ENCODE assay signal across 8 cellular contexts in the genomic region with DNA sequence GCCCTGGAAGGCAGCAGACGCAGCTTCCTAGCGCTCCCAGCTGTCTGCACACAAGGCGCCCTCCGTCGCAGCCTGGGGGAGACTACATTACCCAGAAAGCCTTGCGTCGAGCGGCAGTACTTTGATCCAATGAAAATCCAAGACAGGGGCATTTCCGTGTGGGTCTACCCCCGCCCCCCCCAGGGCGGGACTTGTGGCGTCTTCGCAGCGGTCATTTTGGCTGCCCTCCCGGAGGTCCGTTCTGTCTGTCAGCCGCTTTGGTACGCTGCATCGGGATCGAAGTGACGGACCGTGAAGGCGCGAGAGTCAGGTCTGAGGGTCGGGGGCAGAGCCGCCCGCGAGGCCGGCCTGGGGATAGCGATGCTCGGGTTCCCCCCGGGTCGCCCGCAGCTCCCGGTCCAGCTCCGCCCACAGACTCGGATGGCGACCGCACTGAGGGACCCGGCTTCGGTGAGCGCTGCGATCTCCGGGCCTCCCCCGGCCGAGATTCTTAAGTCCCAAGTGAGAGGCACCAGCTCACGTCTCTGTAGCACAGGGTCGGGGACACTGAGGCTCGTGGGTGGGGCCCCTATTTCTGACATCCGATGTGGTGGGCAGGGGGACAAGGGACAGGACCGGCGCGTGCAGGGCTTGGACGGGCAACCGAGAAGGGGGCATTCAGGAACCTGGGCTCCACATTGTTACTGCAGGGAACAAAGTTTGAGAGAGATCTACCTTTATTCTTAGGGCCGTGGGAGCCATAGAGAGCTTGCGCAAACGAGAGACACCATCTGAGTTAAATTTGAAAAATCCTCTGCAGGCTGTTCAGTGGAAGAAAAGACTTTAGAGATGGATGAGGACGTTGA. TPM values are rescaled to one million over a fixed set of nuclear protein-coding genes. Genes with fewer than 3 reads are reported as not detected.
A peak's percentile ranks its signal among the peaks of the same experiment; 100 is the strongest.
DNase-seq lines count a peak whose midpoint lies in the region; ATAC-seq and TF ChIP-seq lines count a peak whose summit lies in the region.

ZNF211 (plus strand) TSS at position 182 of the 845 bp plus-strand sequence; CDS start at position 361, 179 bp downstream.

- H3K27ac Mint-ChIP-seq in IgD-negative memory B cell = peak within 1 kb of the TSS; percentile 43 to 93 (median 89)

- H3K27me3 ChIP-seq in esophagus muscularis mucosa = no peaks in the 10 kb centered on the region
- no peaks in the 10 kb centered on the region for H3K27me3 ChIP-seq in muscle layer of colon (ENCODE audit: control insufficient read depth in 1 of 2, insufficient read depth in 2 of 2, low read length in 2 of 2)

- peaks cover 5 to 36% (median 15%) of the 10 kb centered on the region in 3 donors for H3K9me3 Mint-ChIP-seq in IgD-negative memory B cell
- H3K9me3 Mint-ChIP-seq in activated T-cell treated with anti-CD3 and anti-CD28 coated beads, Interleukin-2, amount 50 U/mL, for 4 hours = peaks cover 38% of the 10 kb centered on the region

- WGBS in esophagus muscularis mucosa = 3% methylated on average over 15 of the region's 59 CpGs

- TF ChIP-seq POLR2A in esophagus muscularis mucosa (IDR thresholded peaks at IDR 0.05; ENCODE audit: low read depth) = no peak

- H3K4me3 ChIP-seq in esophagus muscularis mucosa (peak within 1 kb of the TSS; percentile 65 to 92 (median 84)), muscle layer of colon (ENCODE audit: low read depth in 1 of 2, low read length in 2 of 2) (peak within 1 kb of the TSS; percentile 75 to 90)

- TF ChIP-seq EP300 in esophagus muscularis mucosa (IDR thresholded peaks at IDR 0.05) = no peak

- peaks cover 29% of the 10 kb centered on the region for H3K36me3 Mint-ChIP-seq in IgD-negative memory B cell
- peaks cover 38% of the 10 kb centered on the region for H3K36me3 Mint-ChIP-seq in activated T-cell treated with anti-CD3 and anti-CD28 coated beads, Interleukin-2, amount 50 U/mL, for 4 hours (ENCODE audit: insufficient read depth)

- intact Hi-C loops in esophagus muscularis mucosa (cut with DNase I) = loop anchor here (5.0 kb wide), 1 partner anchor 56 kb away; the partner anchor contains the start of gene ZNF416

- peak within 1 kb of the TSS; percentile 80 to 90 (median 84) for H3K27ac ChIP-seq in esophagus muscularis mucosa (replicated peaks in 1 of 4)
- peak within 1 kb of the TSS; percentile 41 for H3K27ac ChIP-seq in muscle layer of colon (ENCODE audit: low read depth, low read length)

- H3K9me3 ChIP-seq in esophagus muscularis mucosa (peaks cover 0 to 44% (median 34%) of the 10 kb centered on the region in 4 donors), muscle layer of colon (ENCODE audit: low read length) (peaks cover 25% of the 10 kb centered on the region)

- peak in 1 of 3 experiments; percentile 8 for TF ChIP-seq CTCF in esophagus muscularis mucosa (IDR thresholded peaks at IDR 0.05)

- peaks cover 19 to 48% (median 33%) of the 10 kb centered on the region in 4 donors for H3K36me3 ChIP-seq in esophagus muscularis mucosa
- peaks cover 17% of the 10 kb centered on the region for H3K36me3 ChIP-seq in muscle layer of colon (ENCODE audit: insufficient read depth, low read length)

- DNase-seq in DMS153 treated with DMSO at 0.1 percent for 48 hours (lab: John Stamatoyannopoulos, UW; ENCODE audit: unreplicated experiment) (peak; percentile 86), esophagus muscularis mucosa (ENCODE audit: extremely low spot score) (peak; percentile 98)
- peak; percentile 80 for DNase-seq in activated T-cell treated with anti-CD3 and anti-CD28 coated beads, Interleukin-2, amount 50 U/mL, for 4 hours
- DNase-seq in stimulated activated CD8-positive, alpha-beta memory T cell treated with anti-CD3 and anti-CD28 coated beads, Interleukin-7, amount 100 ng/mL, for 1 hour (ENCODE audit: low read depth in 2 of 2) = peak; percentile 71 to 73

- H3K4me1 Mint-ChIP-seq in IgD-negative memory B cell = peaks cover 11 to 21% (median 21%) of the 10 kb centered on the region in 3 donors
- peaks cover 23% of the 10 kb centered on the region for H3K4me1 Mint-ChIP-seq in activated T-cell treated with anti-CD3 and anti-CD28 coated beads, Interleukin-2, amount 50 U/mL, for 4 hours (ENCODE audit: low read depth)

- H3K4me1 ChIP-seq in esophagus muscularis mucosa (peaks cover 9 to 19% (median 13%) of the 10 kb centered on the region in 4 donors), muscle layer of colon (ENCODE audit: insufficient read depth, low read length) (peaks cover 6% of the 10 kb centered on the region)

- no peaks in the 10 kb centered on the region for H3K27me3 Mint-ChIP-seq in IgD-negative memory B cell
- no peaks in the 10 kb centered on the region for H3K27me3 Mint-ChIP-seq in activated T-cell treated with anti-CD3 and anti-CD28 coated beads, Interleukin-2, amount 50 U/mL, for 4 hours (ENCODE audit: low read depth)

- peak within 1 kb of the TSS; percentile 65 for H3K9ac ChIP-seq in muscle layer of colon (ENCODE audit: low read length)

- peak within 1 kb of the TSS; percentile 93 to 98 (median 96) for H3K4me3 Mint-ChIP-seq in IgD-negative memory B cell
- peak within 1 kb of the TSS; percentile 87 for H3K4me3 Mint-ChIP-seq in activated T-cell treated with anti-CD3 and anti-CD28 coated beads, Interleukin-2, amount 50 U/mL, for 4 hours

- ATAC-seq in GM21529 (IDR thresholded peaks at IDR 0.05; ENCODE audit: unreplicated experiment) = peak; percentile 97
- ATAC-seq in activated T-cell treated with anti-CD3 and anti-CD28 coated beads, Interleukin-2, amount 50 U/mL, for 4 hours = peak; percentile 100

TF ChIP-seq in PFSK-1, 5 proteins besides CTCF, POLR2A, EP300 and RAD21:
- TF ChIP-seq SIN3A (IDR thresholded peaks at IDR 0.05; ENCODE audit: borderline replicate concordance, insufficient read depth, low read length) (peak; percentile 69; the same call in 1 of the 2 replicates), POLR2AphosphoS5 (IDR thresholded peaks at IDR 0.05; ENCODE audit: low read depth, low read length) (peak; percentile 69; the same call in 1 of the 2 replicates), FOXP2 (optimal IDR thresholded peaks at IDR 0.05; ENCODE audit: borderline replicate concordance, extremely low read depth, extremely low read length, insufficient read depth) (no peak), TAF1 (IDR thresholded peaks at IDR 0.05; ENCODE audit: borderline replicate concordance, insufficient read depth, low read length) (0 out of 2 replicates have a peak, but pooled peaks have one; percentile 44)
- TF ChIP-seq, protein P1, sequence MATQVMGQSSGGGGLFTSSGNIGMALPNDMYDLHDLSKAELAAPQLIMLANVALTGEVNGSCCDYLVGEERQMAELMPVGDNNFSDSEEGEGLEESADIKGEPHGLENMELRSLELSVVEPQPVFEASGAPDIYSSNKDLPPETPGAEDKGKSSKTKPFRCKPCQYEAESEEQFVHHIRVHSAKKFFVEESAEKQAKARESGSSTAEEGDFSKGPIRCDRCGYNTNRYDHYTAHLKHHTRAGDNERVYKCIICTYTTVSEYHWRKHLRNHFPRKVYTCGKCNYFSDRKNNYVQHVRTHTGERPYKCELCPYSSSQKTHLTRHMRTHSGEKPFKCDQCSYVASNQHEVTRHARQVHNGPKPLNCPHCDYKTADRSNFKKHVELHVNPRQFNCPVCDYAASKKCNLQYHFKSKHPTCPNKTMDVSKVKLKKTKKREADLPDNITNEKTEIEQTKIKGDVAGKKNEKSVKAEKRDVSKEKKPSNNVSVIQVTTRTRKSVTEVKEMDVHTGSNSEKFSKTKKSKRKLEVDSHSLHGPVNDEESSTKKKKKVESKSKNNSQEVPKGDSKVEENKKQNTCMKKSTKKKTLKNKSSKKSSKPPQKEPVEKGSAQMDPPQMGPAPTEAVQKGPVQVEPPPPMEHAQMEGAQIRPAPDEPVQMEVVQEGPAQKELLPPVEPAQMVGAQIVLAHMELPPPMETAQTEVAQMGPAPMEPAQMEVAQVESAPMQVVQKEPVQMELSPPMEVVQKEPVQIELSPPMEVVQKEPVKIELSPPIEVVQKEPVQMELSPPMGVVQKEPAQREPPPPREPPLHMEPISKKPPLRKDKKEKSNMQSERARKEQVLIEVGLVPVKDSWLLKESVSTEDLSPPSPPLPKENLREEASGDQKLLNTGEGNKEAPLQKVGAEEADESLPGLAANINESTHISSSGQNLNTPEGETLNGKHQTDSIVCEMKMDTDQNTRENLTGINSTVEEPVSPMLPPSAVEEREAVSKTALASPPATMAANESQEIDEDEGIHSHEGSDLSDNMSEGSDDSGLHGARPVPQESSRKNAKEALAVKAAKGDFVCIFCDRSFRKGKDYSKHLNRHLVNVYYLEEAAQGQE (IDR thresholded peaks at IDR 0.05; ENCODE audit: insufficient read depth in 1 of 2, low read depth in 2 of 2, low read length in 2 of 2) = no peak

RNA-seq across cellular contexts. Expression of gene ZNF211, which starts in this region (rescaled TPM):
- polyA plus RNA-seq in IgD-negative memory B cell = 17.8 TPM
- 3.0 TPM for polyA plus RNA-seq in PFSK-1 (2012; ENCODE audit: insufficient read length, low read depth)
- total RNA-seq in activated T-cell treated with anti-CD3 and anti-CD28 coated beads, Interleukin-2, amount 50 U/mL, for 4 hours = 1 to 10 TPM; 4.1 to 4.5 (median 4.4) TPM
- 10 to 100 TPM in 2 of 4 donors, 1 to 10 TPM in 2; 9.4 to 14.8 (median 11.0) TPM for total RNA-seq in esophagus muscularis mucosa

Comparison
In these comparisons a context has a peak if more than half of its experiments do, and no peak if none do; other contexts are left out.
1. Peak in every context shown above with its lines: DNase-seq, ATAC-seq, H3K4me3 ChIP-seq and H3K27ac ChIP-seq.